Comparison of ENCODE assay signal across 11 cellular contexts in the genomic region with DNA sequence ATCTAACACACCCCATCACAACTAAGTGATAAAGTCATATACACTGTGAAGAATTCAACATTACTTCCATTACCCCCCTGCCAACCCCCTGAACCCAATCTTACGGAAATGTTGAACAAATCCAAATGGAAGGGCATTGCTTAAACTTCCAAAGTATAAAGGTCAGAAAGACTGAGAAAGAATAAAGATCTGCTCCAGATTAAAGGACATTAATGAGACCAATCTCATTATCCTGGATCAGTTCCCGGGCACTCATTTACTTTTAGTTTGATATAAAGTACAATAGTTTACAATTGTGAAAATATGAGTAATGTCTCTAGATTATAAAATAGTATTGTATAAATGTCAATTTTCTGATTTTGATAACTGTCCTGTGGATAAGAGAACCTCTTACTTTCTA.
"Had no signal": no experiment of that assay in that cellular context is flagged by ENCODE, and none has a peak within 500 bp of the region (broad histone marks: within the 10 kb centered on the region; RNA-seq: fewer than 3 reads in every experiment).

No MANE protein-coding gene starts in this region.

- FAIRE-seq: H1, H54 had no signal

- H3K9me3 ChIP-seq: HAP-1 had no signal

- DNase-seq: GM23248, GOT3, H7, H9, HCEC 1CT, HFFc6 had no signal

- H3K4me1 Mint-ChIP-seq: GM23338, H9 had no signal

- H3K4me1 ChIP-seq: HAP-1 had no signal

- H3K4me3 Mint-ChIP-seq: GM23338, H9, HFFc6 had no signal

- H3K9me3 Mint-ChIP-seq: GM23338, H9, HFFc6 had no signal

- H2AFZ ChIP-seq: GM23248, GM23338 had no signal

- H3K36me3 ChIP-seq: HAP-1 had no signal

- H3K27ac ChIP-seq: GM23248 had no signal

- H3K4me2 ChIP-seq: GM23338 had no signal

- H3K27ac Mint-ChIP-seq: GM23338, H9, HFFc6 had no signal

- ATAC-seq: GM23338, HCT116 had no signal

- H3K9ac ChIP-seq: GM23248 had no signal

- H3K4me3 ChIP-seq: GM23248, GM23338, HAP-1 had no signal
